In the genomic region with DNA sequence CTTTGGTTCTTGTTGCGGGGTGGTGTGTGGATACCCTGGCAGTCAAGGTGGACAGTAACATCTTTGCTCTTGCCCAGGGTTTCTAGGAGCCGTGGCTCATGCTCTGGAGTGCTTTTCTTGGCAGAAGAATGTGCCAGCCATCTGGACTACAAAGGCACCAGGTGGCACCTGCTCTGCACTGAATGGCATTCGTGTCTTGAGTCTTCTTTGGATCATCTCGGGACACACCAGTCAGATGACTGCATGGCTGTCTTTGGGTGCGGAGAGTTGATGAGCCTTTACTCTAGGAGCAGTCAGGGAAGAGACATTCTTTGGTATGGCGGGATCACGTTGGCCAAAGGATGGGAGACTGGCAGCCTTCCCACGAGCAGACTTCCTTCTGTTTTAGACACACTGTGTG, we compare ENCODE assay signal across 26 cellular contexts.
"Had no signal": no experiment of that assay in that cellular context is flagged by ENCODE, and none has a peak within 500 bp of the region (broad histone marks: within the 10 kb centered on the region; RNA-seq: fewer than 3 reads in every experiment).

No MANE protein-coding gene starts in this region.

- ATAC-seq: activated CD8-positive, alpha-beta T cell treated with anti-CD3 and anti-CD28 coated beads, Interleukin-2, amount 10 ng/mL, durations not matched to agents 7 days and 5 days; activated naive CD4-positive, alpha-beta T cell treated with anti-CD3 and anti-CD28 coated beads, Interleukin-2, amount 50 U/mL, for 72 hours; activated naive CD8-positive, alpha-beta T cell treated with anti-CD3 and anti-CD28 coated beads, Interleukin-2, amount 50 U/mL, for 24 hours; body of pancreas; T-helper 17 cell; WTC11 had no signal

- H3K4me2 ChIP-seq: KMS-11 had no signal

- DNase-seq: activated CD4-positive, alpha-beta T cell treated with anti-CD3 and anti-CD28 coated beads for 48 hours; activated CD4-positive, alpha-beta T cell treated with anti-CD3 and anti-CD28 coated beads, Interleukin-2, amount 50 U/mL, for 4 hours; activated CD4-positive, CD25-positive, alpha-beta regulatory T cell treated with anti-CD3 and anti-CD28 coated beads, Interleukin-2, amount 50 U/mL, for 72 hours; activated CD8-positive, alpha-beta memory T cell treated with anti-CD3 and anti-CD28 coated beads, Interleukin-2, amount 50 U/mL, for 48 hours; activated CD8-positive, alpha-beta T cell treated with anti-CD3 and anti-CD28 coated beads, Interleukin-2, amount 10 ng/mL, durations not matched to agents 7 days and 5 days; activated naive CD8-positive, alpha-beta T cell treated with anti-CD3 and anti-CD28 coated beads, Interleukin-2, amount 50 U/mL, for 24 hours; activated T-cell treated with anti-CD3 and anti-CD28 coated beads, Interleukin-2, amount 50 U/mL, for 1 hour; amniotic stem cell; body of pancreas; colonic mucosa; NCI-H1092; NCI-H1417; NCI-H1694; NCI-H2029; NCI-H2107; NCI-H526; NCI-H774; Peyer's patch; SHP77; T-helper 17 cell; T-helper 9 cell had no signal

- H3K4me3 Mint-ChIP-seq: activated CD8-positive, alpha-beta T cell treated with anti-CD3 and anti-CD28 coated beads, Interleukin-2, amount 10 ng/mL, durations not matched to agents 7 days and 5 days; activated naive CD8-positive, alpha-beta T cell treated with anti-CD3 and anti-CD28 coated beads, Interleukin-2, amount 50 U/mL, for 24 hours; central memory CD8-positive, alpha-beta T cell; T-helper 17 cell; WTC11 had no signal

- H3K36me3 Mint-ChIP-seq: WTC11 had no signal

- H3K9me3 ChIP-seq: ascending aorta, body of pancreas, colonic mucosa, Peyer's patch had no signal

- H3K27ac Mint-ChIP-seq: activated CD8-positive, alpha-beta T cell treated with anti-CD3 and anti-CD28 coated beads, Interleukin-2, amount 10 ng/mL, durations not matched to agents 7 days and 5 days; activated naive CD4-positive, alpha-beta T cell treated with anti-CD3 and anti-CD28 coated beads, Interleukin-2, amount 50 U/mL, for 72 hours; activated naive CD8-positive, alpha-beta T cell treated with anti-CD3 and anti-CD28 coated beads, Interleukin-2, amount 50 U/mL, for 24 hours; T-helper 17 cell; WTC11 had no signal

- H3K4me3 ChIP-seq: ascending aorta, body of pancreas, colonic mucosa, Peyer's patch had no signal

- H3K27me3 Mint-ChIP-seq: central memory CD8-positive, alpha-beta T cell had no signal

- H3K27ac ChIP-seq: ascending aorta, body of pancreas, colonic mucosa, KMS-11, Peyer's patch had no signal

- H3K9me3 Mint-ChIP-seq: central memory CD8-positive, alpha-beta T cell; WTC11 had no signal

- H3K36me3 ChIP-seq: ascending aorta, colonic mucosa, Peyer's patch had no signal

- H3K4me1 ChIP-seq: ascending aorta, body of pancreas, colonic mucosa, Peyer's patch had no signal

- H3K4me1 Mint-ChIP-seq: central memory CD8-positive, alpha-beta T cell; T-helper 17 cell had no signal

- H3K27me3 ChIP-seq: ascending aorta, body of pancreas, colonic mucosa, Peyer's patch had no signal

- H3K9ac ChIP-seq: KMS-11 had no signal
